Comparison of ENCODE assay signal across 1 cellular context in the genomic region with DNA sequence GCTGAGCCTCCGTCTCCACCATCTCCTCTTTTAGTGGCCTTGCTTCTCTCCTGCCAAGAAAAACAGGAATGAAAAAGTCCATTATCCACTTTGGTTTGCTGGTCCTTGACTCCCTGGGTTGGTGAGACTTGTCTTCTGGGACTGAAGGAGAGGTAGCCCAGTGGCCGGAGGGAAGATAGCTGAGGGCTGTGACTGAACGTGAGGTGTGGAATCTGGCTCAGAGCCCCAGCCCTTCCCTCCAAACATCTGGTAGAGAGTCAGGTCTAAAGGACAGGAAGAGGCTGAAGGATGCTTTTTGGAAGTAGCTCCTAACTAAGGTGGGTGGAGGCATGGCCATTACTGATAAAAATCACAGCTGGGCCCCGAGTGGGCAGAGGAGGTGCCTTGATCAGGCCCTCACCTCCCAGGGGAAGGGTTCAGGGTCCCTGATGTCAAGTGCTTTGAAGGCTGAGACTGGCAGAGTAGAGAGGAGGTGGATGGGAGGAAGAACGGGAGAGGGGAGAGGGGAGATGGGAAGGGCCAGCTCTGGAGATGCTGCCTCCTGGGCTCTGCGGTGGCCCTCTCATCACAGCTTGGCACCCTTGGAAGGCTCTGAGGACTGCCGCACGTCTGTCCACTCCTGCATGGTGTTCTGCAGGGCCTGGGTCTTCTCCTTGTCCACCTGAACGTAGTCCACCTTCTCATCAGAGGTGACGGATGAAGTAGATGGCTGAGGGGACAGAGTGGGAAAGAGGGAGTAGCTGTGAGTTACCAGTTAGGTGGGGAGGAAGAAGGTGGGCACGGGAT.
TF ChIP-seq lines count a peak whose summit lies in the region.

No MANE protein-coding gene starts in this region.

TF ChIP-seq in K562, 482 proteins besides CTCF, POLR2A, EP300 and RAD21:
- TF ChIP-seq ETS2 (tag; IDR thresholded peaks at IDR 0.05; ENCODE audit: borderline replicate concordance, poor library complexity, severe bottlenecking) (no peak), SPI1 (IDR thresholded peaks at IDR 0.05; ENCODE audit: borderline replicate concordance, low read depth, low read length) (no peak), FOXP1 (CRISPR knock-in tag; IDR thresholded peaks at IDR 0.05) (no peak), RBM22 (IDR thresholded peaks at IDR 0.05; ENCODE audit: low read depth, low read length, poor library complexity, severe bottlenecking) (peak; percentile 43), ZKSCAN3 (CRISPR knock-in tag; IDR thresholded peaks at IDR 0.05) (no peak), TEAD4 (IDR thresholded peaks at IDR 0.05; ENCODE audit: low read length) (no peak), TEAD4 (CRISPR knock-in tag; IDR thresholded peaks at IDR 0.05; ENCODE audit: borderline replicate concordance) (no peak), SIX5 (IDR thresholded peaks at IDR 0.05; ENCODE audit: borderline replicate concordance in 1 of 2, insufficient read depth in 1 of 2, low read depth in 1 of 2, low read length in 2 of 2) (no peak), CBX2 (IDR thresholded peaks at IDR 0.05; ENCODE audit: insufficient read depth, low read length, poor library complexity, severe bottlenecking) (no peak)
